In genomic region chr19:40642757-40643325, GRCh38 we compare ENCODE assay signal across 2 cellular contexts.
TF ChIP-seq lines count a peak whose summit lies in the region.

No MANE protein-coding gene starts in this region.

TF ChIP-seq in A549, 52 proteins besides CTCF, POLR2A, EP300 and RAD21:
- TF ChIP-seq ZC3H11A (IDR thresholded peaks at IDR 0.05), result no peak
- TF ChIP-seq HOXB13 (CRISPR knock-in tag; IDR thresholded peaks at IDR 0.05; ENCODE audit: low read depth), result no peak
- no peak for TF ChIP-seq BHLHE40 (IDR thresholded peaks at IDR 0.05; ENCODE audit: low read depth, low read length)
- 0 out of 2 replicates have a peak, but pooled peaks have one; percentile 62 for TF ChIP-seq KDM1A (IDR thresholded peaks at IDR 0.05; ENCODE audit: low read depth)
- no peak for TF ChIP-seq ATOH8 (CRISPR knock-in tag; IDR thresholded peaks at IDR 0.05; ENCODE audit: low read depth)
- TF ChIP-seq USF2 (IDR thresholded peaks at IDR 0.05), result no peak

TF ChIP-seq in K562, 482 proteins besides CTCF, POLR2A, EP300 and RAD21 (continues in another document):
- TF ChIP-seq ZNF316 (IDR thresholded peaks at IDR 0.05), result no peak
- TF ChIP-seq CEBPB (tag; IDR thresholded peaks at IDR 0.05), result no peak
- TF ChIP-seq KDM1A (IDR thresholded peaks at IDR 0.05), result peak; percentile 22 to 50; a peak in 2 of 4 replicates
- TF ChIP-seq MTA1 (IDR thresholded peaks at IDR 0.05; ENCODE audit: borderline replicate concordance), result no peak
- TF ChIP-seq GTF2F1 (IDR thresholded peaks at IDR 0.05; ENCODE audit: low read depth, low read length), result no peak
- TF ChIP-seq POLR2AphosphoS2 (IDR thresholded peaks at IDR 0.05; ENCODE audit: low read length), result no peak
- TF ChIP-seq ZKSCAN8 (CRISPR knock-in tag; IDR thresholded peaks at IDR 0.05), result no peak
- TF ChIP-seq RBM25 (IDR thresholded peaks at IDR 0.05; ENCODE audit: low read depth, low read length, severe bottlenecking), result peak; percentile 93
- TF ChIP-seq TSHZ1 (CRISPR knock-in tag; IDR thresholded peaks at IDR 0.05), result no peak
- TF ChIP-seq CEBPG (CRISPR knock-in tag; IDR thresholded peaks at IDR 0.05), result no peak
- TF ChIP-seq CEBPG (tag; conservative IDR thresholded peaks at IDR 0.05 in 1 of 2, IDR thresholded peaks at IDR 0.05 in 1 of 2), result no peak
- TF ChIP-seq NCOA4 (IDR thresholded peaks at IDR 0.05; ENCODE audit: partially characterized antibody), result no peak
- TF ChIP-seq GABPA (tag; conservative IDR thresholded peaks at IDR 0.05; ENCODE audit: low read depth), result no peak
- no peak for TF ChIP-seq ZNF408 (CRISPR knock-in tag; IDR thresholded peaks at IDR 0.05; ENCODE audit: low read depth)
- no peak for TF ChIP-seq RFX1 (IDR thresholded peaks at IDR 0.05)
- no peak for TF ChIP-seq PKNOX1 (IDR thresholded peaks at IDR 0.05)
- TF ChIP-seq CBX1 (IDR thresholded peaks at IDR 0.05; ENCODE audit: low read depth), result no peak
- TF ChIP-seq MTF1 (CRISPR knock-in tag; IDR thresholded peaks at IDR 0.05; ENCODE audit: borderline replicate concordance), result no peak
- peak; percentile 85 for TF ChIP-seq BCOR (IDR thresholded peaks at IDR 0.05)
- TF ChIP-seq ZFP36 (IDR thresholded peaks at IDR 0.05; ENCODE audit: low read depth, low read length, partially characterized antibody), result no peak
- TF ChIP-seq ZZZ3 (IDR thresholded peaks at IDR 0.05), result no peak
- no peak for TF ChIP-seq ZNF699 (CRISPR knock-in tag; IDR thresholded peaks at IDR 0.05; ENCODE audit: insufficient replicate concordance)
- no peak for TF ChIP-seq ASH1L (IDR thresholded peaks at IDR 0.05; ENCODE audit: borderline replicate concordance, low read depth, partially characterized antibody)
- TF ChIP-seq FOXJ3 (CRISPR knock-in tag; IDR thresholded peaks at IDR 0.05), result no peak
- no peak for TF ChIP-seq MAFF (IDR thresholded peaks at IDR 0.05; ENCODE audit: low read length)
- no peak for TF ChIP-seq ZSCAN29 (IDR thresholded peaks at IDR 0.05)
- no peak for TF ChIP-seq MITF (IDR thresholded peaks at IDR 0.05)
- TF ChIP-seq ZBTB9 (CRISPR knock-in tag; IDR thresholded peaks at IDR 0.05), result no peak
- TF ChIP-seq ZNF707 (CRISPR knock-in tag; conservative IDR thresholded peaks at IDR 0.05), result no peak
- no peak for TF ChIP-seq ZBTB1 (CRISPR knock-in tag; IDR thresholded peaks at IDR 0.05; ENCODE audit: borderline replicate concordance, low read depth)
- no peak for TF ChIP-seq MBD2 (IDR thresholded peaks at IDR 0.05; ENCODE audit: borderline replicate concordance, low read depth)
- TF ChIP-seq ZNF511 (CRISPR knock-in tag; IDR thresholded peaks at IDR 0.05), result no peak
- no peak for TF ChIP-seq FOXK1 (CRISPR knock-in tag; IDR thresholded peaks at IDR 0.05; ENCODE audit: borderline replicate concordance)
- TF ChIP-seq ZC3H4 (CRISPR knock-in tag; IDR thresholded peaks at IDR 0.05; ENCODE audit: borderline replicate concordance), result no peak
- TF ChIP-seq ZNF318 (IDR thresholded peaks at IDR 0.05; ENCODE audit: borderline replicate concordance in 1 of 2, low read depth in 1 of 2), result no peak
- no peak for TF ChIP-seq HSF4 (CRISPR knock-in tag; IDR thresholded peaks at IDR 0.05; ENCODE audit: borderline replicate concordance)
- no peak for TF ChIP-seq ZFX (CRISPR knock-in tag; IDR thresholded peaks at IDR 0.05)
- 0 out of 4 replicates have a peak, but pooled peaks of 1 of the 2 experiments have one; percentile 41 for TF ChIP-seq RCOR1 (IDR thresholded peaks at IDR 0.05; ENCODE audit: borderline replicate concordance in 1 of 2, low read depth in 2 of 2, low read length in 2 of 2)
- 0 out of 2 replicates have a peak, but pooled peaks have one; percentile 18 for TF ChIP-seq SMARCA5 (IDR thresholded peaks at IDR 0.05)
- no peak for TF ChIP-seq HMG20B (CRISPR knock-in tag; IDR thresholded peaks at IDR 0.05)
- TF ChIP-seq ZBTB11 (CRISPR knock-in tag; IDR thresholded peaks at IDR 0.05), result no peak
- TF ChIP-seq ADNP (tag; IDR thresholded peaks at IDR 0.05), result 0 out of 2 replicates have a peak, but pooled peaks have one; percentile 43
- no peak for TF ChIP-seq DLX4 (CRISPR knock-in tag; IDR thresholded peaks at IDR 0.05)
- TF ChIP-seq ZNF76 (CRISPR knock-in tag; IDR thresholded peaks at IDR 0.05; ENCODE audit: borderline replicate concordance), result no peak
- no peak for TF ChIP-seq ZC3H11A (IDR thresholded peaks at IDR 0.05; ENCODE audit: low read depth, low read length)
